34 cellular contexts compared by ENCODE assay signal in genomic region chr7:128724743-128725142, GRCh38. TPM values are rescaled to one million over a fixed set of nuclear protein-coding genes. Genes with fewer than 3 reads are reported as not detected.
"Had no signal": no experiment of that assay in that cellular context is flagged by ENCODE, and none has a peak within 500 bp of the region (broad histone marks: within the 10 kb centered on the region; RNA-seq: fewer than 3 reads in every experiment).

No MANE protein-coding gene starts in this region.

- H3K79me2 ChIP-seq: parathyroid adenoma had no signal

- H3K9me3 ChIP-seq: ovary, psoas muscle, spleen, stomach, thoracic aorta, thyroid gland, tibial nerve, upper lobe of left lung, vagina had no signal

- FAIRE-seq: urothelium cell line had no signal

- H3K4me3 ChIP-seq: neural progenitor cell, ovary, psoas muscle, skin epidermis, smooth muscle cell, spleen, stomach, thoracic aorta, thyroid gland, tibial nerve, upper lobe of left lung, vagina had no signal

- H2AFZ ChIP-seq: neural progenitor cell, parathyroid adenoma had no signal

- H3K9ac ChIP-seq: neural progenitor cell, parathyroid adenoma had no signal

- ATAC-seq: naive thymus-derived CD8-positive, alpha-beta T cell; natural killer cell treated with Interleukin-12 subunit alpha and Interleukin-12 subunit beta and Interleukin-15 and Interleukin-18, amount 100 ng/mL, for 72 hours; psoas muscle; right cardiac atrium; sciatic nerve; stimulated activated effector memory CD8-positive, alpha-beta T cell treated with anti-CD3 and anti-CD28 coated beads, Interleukin-12 subunit alpha, Interleukin-12 subunit beta, amount 100 ng/mL, for 72 hours; stimulated activated naive B cell treated with anti-CD40 and anti-IgM and Interleukin-4, amounts not matched to agents 10 μg/mL and 1 μg/mL and 100 μg/mL, for 72 hours had no signal

- H3K27me3 ChIP-seq: neural progenitor cell, ovary, thyroid gland, tibial nerve, upper lobe of left lung, vagina had no signal

- H3K4me2 ChIP-seq: neural progenitor cell, smooth muscle cell had no signal

- H3K36me3 ChIP-seq: neural progenitor cell, ovary, spleen, stomach, thoracic aorta, thyroid gland, tibial nerve, upper lobe of left lung, vagina had no signal

- H3K4me1 ChIP-seq: parathyroid adenoma, psoas muscle, spleen, stomach, thyroid gland, tibial nerve, upper lobe of left lung, vagina had no signal

- H3K27ac ChIP-seq: neural progenitor cell, ovary, parathyroid adenoma, psoas muscle, skin epidermis, spleen, stomach, thoracic aorta, thyroid gland, tibial nerve, upper lobe of left lung, vagina had no signal

- DNase-seq: naive thymus-derived CD8-positive, alpha-beta T cell; nephron progenitor cell; occipital lobe; ovary; posterior cingulate gyrus; psoas muscle; right cardiac atrium; spleen; stimulated activated CD4-positive, alpha-beta T cell treated with anti-CD3 and anti-CD28 coated beads, Interleukin-12 subunit alpha, Interleukin-12 subunit beta, amount 100 ng/mL, for 4 hours; stimulated activated CD4-positive, alpha-beta T cell treated with anti-CD3 and anti-CD28 coated beads, Interleukin-1b, Interleukin-23, amount 100 ng/mL, for 48 hours; stimulated activated CD4-positive, alpha-beta T cell treated with anti-CD3 and anti-CD28 coated beads, Interleukin-4, amount 100 ng/mL, for 24 hours; stimulated activated naive B cell treated with anti-CD40 and anti-IgM and Interleukin-4, amounts not matched to agents 10 μg/mL and 1 μg/mL and 100 μg/mL, for 72 hours; stimulated activated naive CD4-positive, alpha-beta T cell treated with Interleukin-2 at 50 U/mL for 16 hours; stomach; thyroid gland; trophoblast cell; upper lobe of left lung had no signal

RNA-seq across cellular contexts. Expression of gene OPN1SW, which starts 50.9 kb away (rescaled TPM):
- total RNA-seq: naive thymus-derived CD8-positive, alpha-beta T cell; natural killer cell treated with Interleukin-12 subunit alpha and Interleukin-12 subunit beta and Interleukin-15 and Interleukin-18, amount 100 ng/mL, for 72 hours; occipital lobe; osteoblast; ovary; progenitor cell of endocrine pancreas; psoas muscle; renal cortical epithelial cell; right cardiac atrium; sciatic nerve; smooth muscle cell; spleen; stomach; subcutaneous adipose tissue; temporal lobe; thoracic aorta; thyroid gland; tibial nerve; upper lobe of left lung; ureter; vagina had no signal
- polyA plus RNA-seq: ovary, right cardiac atrium, spleen, stomach had no signal
